8 cellular contexts compared by ENCODE assay signal in genomic region chr5:81750308-81751008, GRCh38. TPM values are rescaled to one million over a fixed set of nuclear protein-coding genes. Genes with fewer than 3 reads are reported as not detected.
DNase-seq lines count a peak whose midpoint lies in the region; ATAC-seq and TF ChIP-seq lines count a peak whose summit lies in the region.

No MANE protein-coding gene starts in this region.

- H3K4me1 ChIP-seq in esophagus muscularis mucosa (peaks cover 27 to 81% (median 75%) of the 10 kb centered on the region in 4 donors), neuronal stem cell (ENCODE audit: control insufficient read depth in 2 of 2, insufficient read depth in 1 of 2, low read depth in 1 of 2, low read length in 2 of 2) (peaks cover 10 to 29% of the 10 kb centered on the region in 2 donors)

- peak overlapping the region; percentile 81 for H2BK15ac ChIP-seq in neuronal stem cell (ENCODE audit: low read length)

- no peaks in the 10 kb centered on the region for H3K9me3 Mint-ChIP-seq in activated CD8-positive, alpha-beta T cell treated with anti-CD3 and anti-CD28 coated beads for 36 hours

- peak; percentile 11 for ATAC-seq in HG03135 (IDR thresholded peaks at IDR 0.05; ENCODE audit: unreplicated experiment)
- ATAC-seq in activated CD8-positive, alpha-beta T cell treated with anti-CD3 and anti-CD28 coated beads for 36 hours = no peak
- no peak for ATAC-seq in HG03439 (IDR thresholded peaks at IDR 0.05; ENCODE audit: unreplicated experiment)
- no peak for ATAC-seq in GM18861 (IDR thresholded peaks at IDR 0.05; ENCODE audit: unreplicated experiment)

- no peak overlapping the region for H3K4ac ChIP-seq in neuronal stem cell (ENCODE audit: low read length)

- peak overlapping the region; percentile 97 for H3K18ac ChIP-seq in neuronal stem cell (ENCODE audit: low read length)

- POLR2A ChIA-PET in activated CD8-positive, alpha-beta T cell treated with anti-CD3 and anti-CD28 coated beads for 36 hours (lab: Charles Lee) = interaction anchor here (0.7 to 4.5 kb wide), 13 partner anchors 9 to 528 kb away, joined by 3 to 42 read pairs (median 4); partner anchors contain the start of genes ATG10 and RPS23

- peaks cover 30% of the 10 kb centered on the region for H3K4me1 Mint-ChIP-seq in activated CD8-positive, alpha-beta T cell treated with anti-CD3 and anti-CD28 coated beads for 36 hours (ENCODE audit: low read depth)

- H3K9ac ChIP-seq in neuronal stem cell (ENCODE audit: low read depth, low read length, poor library complexity) = peak overlapping the region; percentile 92

- H3K79me1 ChIP-seq in neuronal stem cell (ENCODE audit: low read depth, low read length) = peaks cover 3% of the 10 kb centered on the region

- no peaks in the 10 kb centered on the region for H3K36me3 ChIP-seq in esophagus muscularis mucosa
- peaks cover 0 to 4% of the 10 kb centered on the region in 2 donors for H3K36me3 ChIP-seq in neuronal stem cell (replicated peaks in 1 of 2; ENCODE audit: control insufficient read depth in 2 of 2, insufficient read depth in 2 of 2, low read length in 2 of 2)

- H4K91ac ChIP-seq in neuronal stem cell (ENCODE audit: low read depth, low read length, poor library complexity) = no peak overlapping the region

- H3K14ac ChIP-seq in neuronal stem cell (ENCODE audit: low read length) = peak overlapping the region; percentile 71

- H3K4me3 ChIP-seq in esophagus muscularis mucosa = peak overlapping the region; percentile 87 to 93 (median 93)
- H3K4me3 ChIP-seq in neuronal stem cell (ENCODE audit: low read length in 2 of 2) = peak overlapping the region; percentile 80 to 100

- intact Hi-C loops in activated CD8-positive, alpha-beta T cell treated with anti-CD3 and anti-CD28 coated beads for 36 hours (cut with micrococcal nuclease) = loop anchor here (1.0 kb wide), 1 partner anchor 101 kb away; no protein-coding TSS in a partner anchor
- intact Hi-C loops in esophagus muscularis mucosa (cut with DNase I) = loop anchor here (1.0 to 5.0 kb wide), 3 partner anchors 101 to 323 kb away; partner anchors contain the start of gene ATG10

- no peak for TF ChIP-seq EP300 in esophagus muscularis mucosa (IDR thresholded peaks at IDR 0.05)

- H2AFZ ChIP-seq in neuronal stem cell (ENCODE audit: low read length) = peak overlapping the region; percentile 74

- peak overlapping the region; percentile 93 for H2BK5ac ChIP-seq in neuronal stem cell (ENCODE audit: low read length)

- WGBS in esophagus muscularis mucosa = 1% methylated on average over 15 of the region's 90 CpGs
- WGBS in neuronal stem cell (ENCODE audit: extremely low coverage in 2 of 2, insufficient read length in 2 of 2, insufficient replicate concordance in 1 of 2), 2 donors = no CpG with 5 or more reads among the region's 90 CpGs

- H3K27ac Mint-ChIP-seq in activated CD8-positive, alpha-beta T cell treated with anti-CD3 and anti-CD28 coated beads for 36 hours = peak overlapping the region; percentile 85

- H3K27me3 ChIP-seq in esophagus muscularis mucosa (no peaks in the 10 kb centered on the region), neuronal stem cell (ENCODE audit: control insufficient read depth in 3 of 3, insufficient read depth in 3 of 3, low read depth in 1 of 3, low read length in 3 of 3) (no peaks in the 10 kb centered on the region)

- peak; percentile 65 for DNase-seq in DMS53 (lab: John Stamatoyannopoulos, UW)
- no peak for DNase-seq in DMS53 treated with DMSO at 0.1 percent for 48 hours (lab: John Stamatoyannopoulos, UW; ENCODE audit: unreplicated experiment)
- peak; percentile 24 for DNase-seq in activated CD8-positive, alpha-beta T cell treated with anti-CD3 and anti-CD28 coated beads for 36 hours
- no peak for DNase-seq in esophagus muscularis mucosa (ENCODE audit: extremely low spot score)
- DNase-seq in neuronal stem cell (ENCODE audit: low spot score) = no peak

- no peak overlapping the region for H3K23ac ChIP-seq in neuronal stem cell (ENCODE audit: low read depth, low read length, poor library complexity)

- H2BK120ac ChIP-seq in neuronal stem cell (ENCODE audit: low read depth, low read length) = peak overlapping the region; percentile 81

- H3K4me2 ChIP-seq in neuronal stem cell (ENCODE audit: insufficient read depth, low read length, poor library complexity, severe bottlenecking) = peak overlapping the region; percentile 25

- peak overlapping the region; percentile 46 for H2AK5ac ChIP-seq in neuronal stem cell (ENCODE audit: low read depth, low read length)

- no peak overlapping the region for H2BK12ac ChIP-seq in neuronal stem cell (ENCODE audit: low read length)

- CTCF ChIA-PET in activated CD8-positive, alpha-beta T cell treated with anti-CD3 and anti-CD28 coated beads for 36 hours (lab: Charles Lee) = interaction anchor here (0.7 to 2.5 kb wide), 7 partner anchors 11 to 415 kb away, joined by 3 to 25 read pairs (median 3); no protein-coding TSS in a partner anchor

- H4K8ac ChIP-seq in neuronal stem cell (ENCODE audit: low read depth, low read length) = no peak overlapping the region

- peaks cover 3% of the 10 kb centered on the region for H3K27me3 Mint-ChIP-seq in activated CD8-positive, alpha-beta T cell treated with anti-CD3 and anti-CD28 coated beads for 36 hours

- H3K36me3 Mint-ChIP-seq in activated CD8-positive, alpha-beta T cell treated with anti-CD3 and anti-CD28 coated beads for 36 hours (ENCODE audit: low read depth) = no peaks in the 10 kb centered on the region

- H3K9me3 ChIP-seq in esophagus muscularis mucosa (no peaks in the 10 kb centered on the region), neuronal stem cell (replicated peaks in 1 of 2; ENCODE audit: control insufficient read depth in 2 of 2, insufficient read depth in 1 of 2, low read depth in 1 of 2, low read length in 2 of 2) (no peaks in the 10 kb centered on the region)

- peak overlapping the region; percentile 96 to 100 (median 98) for H3K27ac ChIP-seq in esophagus muscularis mucosa (replicated peaks in 1 of 4)
- H3K27ac ChIP-seq in neuronal stem cell (replicated peaks; ENCODE audit: low read length) = peak overlapping the region; percentile 63

- peak; percentile 26 for TF ChIP-seq POLR2A in esophagus muscularis mucosa (IDR thresholded peaks at IDR 0.05; ENCODE audit: low read depth)

- peak overlapping the region; percentile 87 for H3K4me3 Mint-ChIP-seq in activated CD8-positive, alpha-beta T cell treated with anti-CD3 and anti-CD28 coated beads for 36 hours

- no peak for TF ChIP-seq CTCF in activated CD8-positive, alpha-beta T cell treated with anti-CD3 and anti-CD28 coated beads for 36 hours (IDR thresholded peaks at IDR 0.05)
- TF ChIP-seq CTCF in esophagus muscularis mucosa (IDR thresholded peaks at IDR 0.05) = no peak

RNA-seq across cellular contexts. Expression of gene SSBP2, which starts 0.4 kb away (rescaled TPM):
- total RNA-seq in activated CD8-positive, alpha-beta T cell treated with anti-CD3 and anti-CD28 coated beads for 36 hours = 10 to 100 TPM; 11.7 to 12.9 TPM
- total RNA-seq in esophagus muscularis mucosa = 10 to 100 TPM; 62.9 to 97.2 (median 74.2) TPM
- polyA plus RNA-seq in neuronal stem cell (2013, experiment 1 of 2) = 130 TPM
- 125 TPM for polyA plus RNA-seq in neuronal stem cell (2013, experiment 2 of 2)

Comparison
In these comparisons a context has a peak if more than half of its experiments do, and no peak if none do; other contexts are left out.
1. DNase-seq: peak in DMS53 (single experiment) and activated CD8-positive, alpha-beta T cell treated with anti-CD3 and anti-CD28 coated beads for 36 hours (single experiment); none in DMS53 treated with DMSO at 0.1 percent for 48 hours (single experiment), esophagus muscularis mucosa (single experiment) and neuronal stem cell (single experiment).
2. RNA of gene SSBP2, which starts 0.4 kb away (total RNA-seq): 62.9 to 97.2 TPM in esophagus muscularis mucosa; 11.7 to 12.9 TPM in activated CD8-positive, alpha-beta T cell treated with anti-CD3 and anti-CD28 coated beads for 36 hours; every median in the first group is over 4 times any median in the second.